In the genomic region with DNA sequence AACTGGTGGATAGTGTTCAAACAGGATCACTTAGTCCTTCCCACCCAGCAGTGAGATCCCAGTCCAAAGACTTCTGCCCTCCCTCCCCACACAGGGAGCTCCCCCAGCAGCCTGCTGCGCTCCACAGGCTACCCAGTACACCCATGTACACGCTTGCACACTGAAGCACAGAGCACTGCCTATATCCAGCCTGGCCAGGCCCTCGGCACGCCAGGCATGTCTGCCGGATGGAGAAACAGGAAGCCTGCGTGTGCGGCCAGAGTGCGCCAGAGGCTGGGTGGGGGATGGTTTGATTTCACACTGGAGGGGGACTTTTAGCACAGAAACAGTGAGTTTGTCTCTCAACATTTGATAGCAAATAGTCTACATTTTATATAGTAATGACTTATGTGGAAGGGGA, we compare ENCODE assay signal across 20 cellular contexts.
DNase-seq lines count a peak whose midpoint lies in the region; ATAC-seq and TF ChIP-seq lines count a peak whose summit lies in the region.
"Had no signal": no experiment of that assay in that cellular context is flagged by ENCODE, and none has a peak within 500 bp of the region (broad histone marks: within the 10 kb centered on the region; RNA-seq: fewer than 3 reads in every experiment).

No MANE protein-coding gene starts in this region.

- H3K4me1 Mint-ChIP-seq in activated CD4-positive, alpha-beta T cell treated with anti-CD3 and anti-CD28 coated beads for 36 hours, result no peaks in the 10 kb centered on the region
- H3K4me1 Mint-ChIP-seq: activated naive CD8-positive, alpha-beta T cell treated with anti-CD3 and anti-CD28 coated beads for 36 hours; immature natural killer cell; memory B cell; naive thymus-derived CD4-positive, alpha-beta T cell had no signal

- intact Hi-C loops in lower lobe of right lung (cut with DNase I), result no loop called here
- intact Hi-C loops in activated CD4-positive, alpha-beta T cell treated with anti-CD3 and anti-CD28 coated beads for 36 hours (cut with DNase I, micrococcal nuclease), result no loop called here

- no peaks in the 10 kb centered on the region for H3K4me1 ChIP-seq in lower lobe of right lung
- H3K4me1 ChIP-seq: parathyroid adenoma, uterus had no signal

- TF ChIP-seq CTCF in lower lobe of right lung (IDR thresholded peaks at IDR 0.05), result no peak

- POLR2A ChIA-PET in activated CD4-positive, alpha-beta T cell treated with anti-CD3 and anti-CD28 coated beads for 36 hours (lab: Charles Lee), result no interaction called here

- no peak for ATAC-seq in lower lobe of right lung
- no peak for ATAC-seq in activated CD4-positive, alpha-beta T cell treated with anti-CD3 and anti-CD28 coated beads for 36 hours
- no peak for ATAC-seq in GM18868 (IDR thresholded peaks at IDR 0.05; ENCODE audit: unreplicated experiment)
- ATAC-seq: esophagus mucosa; naive thymus-derived CD4-positive, alpha-beta T cell had no signal

- H3K36me3 ChIP-seq in lower lobe of right lung, result no peaks in the 10 kb centered on the region
- H3K36me3 ChIP-seq: uterus had no signal

- no peaks in the 10 kb centered on the region for H3K36me3 Mint-ChIP-seq in activated CD4-positive, alpha-beta T cell treated with anti-CD3 and anti-CD28 coated beads for 36 hours (ENCODE audit: low read depth)
- H3K36me3 Mint-ChIP-seq: activated naive CD8-positive, alpha-beta T cell treated with anti-CD3 and anti-CD28 coated beads for 36 hours; immature natural killer cell; memory B cell; naive thymus-derived CD4-positive, alpha-beta T cell had no signal

- peaks cover 2% of the 10 kb centered on the region for H3K9me3 Mint-ChIP-seq in activated CD4-positive, alpha-beta T cell treated with anti-CD3 and anti-CD28 coated beads for 36 hours (ENCODE audit: low read depth)

- H3K27ac ChIP-seq in lower lobe of right lung, result no peak overlapping the region
- H3K27ac ChIP-seq: parathyroid adenoma, uterus had no signal

- H3K4me3 Mint-ChIP-seq in activated CD4-positive, alpha-beta T cell treated with anti-CD3 and anti-CD28 coated beads for 36 hours, result no peak overlapping the region
- H3K4me3 Mint-ChIP-seq: activated naive CD8-positive, alpha-beta T cell treated with anti-CD3 and anti-CD28 coated beads for 36 hours; immature natural killer cell; memory B cell; naive thymus-derived CD4-positive, alpha-beta T cell had no signal

- H3K9me3 ChIP-seq in lower lobe of right lung, result no peaks in the 10 kb centered on the region
- H3K9me3 ChIP-seq: uterus had no signal

- H3K27ac Mint-ChIP-seq in activated CD4-positive, alpha-beta T cell treated with anti-CD3 and anti-CD28 coated beads for 36 hours, result no peak overlapping the region
- H3K27ac Mint-ChIP-seq: activated naive CD8-positive, alpha-beta T cell treated with anti-CD3 and anti-CD28 coated beads for 36 hours; immature natural killer cell; memory B cell; naive thymus-derived CD4-positive, alpha-beta T cell had no signal

- H3K27me3 Mint-ChIP-seq in activated CD4-positive, alpha-beta T cell treated with anti-CD3 and anti-CD28 coated beads for 36 hours, result no peaks in the 10 kb centered on the region
- H3K27me3 Mint-ChIP-seq: activated naive CD8-positive, alpha-beta T cell treated with anti-CD3 and anti-CD28 coated beads for 36 hours; memory B cell; naive thymus-derived CD4-positive, alpha-beta T cell had no signal

- CTCF ChIA-PET in activated CD4-positive, alpha-beta T cell treated with anti-CD3 and anti-CD28 coated beads for 36 hours (lab: Charles Lee), result interaction anchor here (0.6 kb wide), 1 partner anchor 516 kb away, joined by 3 read pairs; no protein-coding TSS in a partner anchor

- H3K4me3 ChIP-seq in lower lobe of right lung, result no peak overlapping the region
- H3K4me3 ChIP-seq: uterus had no signal

- DNase-seq in EL (peak; percentile 36), Kasumi-1 (lab: John Stamatoyannopoulos, UW) (peak; percentile 32 to 40), astrocyte of the hippocampus (ENCODE audit: low read depth, low spot score) (peak; percentile 6), lower lobe of right lung (peak; percentile 27), NK-92 (lab: John Stamatoyannopoulos, UW; ENCODE audit: unreplicated experiment) (no peak), kidney glomerular epithelial cell (lab: John Stamatoyannopoulos, UW) (no peak)
- no peak for DNase-seq in activated CD4-positive, alpha-beta T cell treated with anti-CD3 and anti-CD28 coated beads for 36 hours
- DNase-seq: activated CD8-positive, alpha-beta memory T cell treated with anti-CD3 and anti-CD28 coated beads for 24 hours; activated naive CD8-positive, alpha-beta T cell treated with anti-CD3 and anti-CD28 coated beads for 36 hours; immature natural killer cell; naive thymus-derived CD4-positive, alpha-beta T cell; NCI-H1694; NCI-H345; Right ventricle myocardium superior; stimulated activated CD4-positive, alpha-beta T cell treated with anti-CD3 and anti-CD28 coated beads, Interleukin-4, amount 100 ng/mL, for 24 hours; uterus had no signal

- no peaks in the 10 kb centered on the region for H3K27me3 ChIP-seq in lower lobe of right lung (ENCODE audit: low read depth)
- H3K27me3 ChIP-seq: uterus had no signal

Comparison
In these comparisons a context has a peak if more than half of its experiments do, and no peak if none do; other contexts are left out.
1. DNase-seq: peak in EL (single experiment), Kasumi-1 (2 of 2), astrocyte of the hippocampus (single experiment) and lower lobe of right lung (single experiment); none in NK-92 (single experiment), kidney glomerular epithelial cell (single experiment) and activated CD4-positive, alpha-beta T cell treated with anti-CD3 and anti-CD28 coated beads for 36 hours (single experiment).